Comparison of ENCODE assay signal across 15 cellular contexts in genomic region chr22:26681395-26681821, GRCh38. TPM values are rescaled to one million over a fixed set of nuclear protein-coding genes. Genes with fewer than 3 reads are reported as not detected.
DNase-seq lines count a peak whose midpoint lies in the region; ATAC-seq, FAIRE-seq and TF ChIP-seq lines count a peak whose summit lies in the region.
"Had no signal": no experiment of that assay in that cellular context is flagged by ENCODE, and none has a peak within 500 bp of the region (broad histone marks: within the 10 kb centered on the region; RNA-seq: fewer than 3 reads in every experiment).

No MANE protein-coding gene starts in this region.

- ATAC-seq in GM21737 (IDR thresholded peaks at IDR 0.05; ENCODE audit: unreplicated experiment) = no peak
- ATAC-seq: psoas muscle had no signal

- H3K9me3 ChIP-seq in endodermal cell (ENCODE audit: control insufficient read depth, low read length) (no peaks in the 10 kb centered on the region), mesodermal cell (ENCODE audit: control insufficient read depth, low read length) (peaks cover 7% of the 10 kb centered on the region)
- H3K9me3 ChIP-seq: psoas muscle had no signal

- H3K4me1 ChIP-seq in endodermal cell (ENCODE audit: control insufficient read depth, insufficient read depth, low read length) (peaks cover 7% of the 10 kb centered on the region), mesodermal cell (ENCODE audit: control insufficient read depth, insufficient read depth, low read length, poor library complexity, severe bottlenecking) (peaks cover 21% of the 10 kb centered on the region)

- no peak for FAIRE-seq in HTR-8/SVneo (lab: Jason Lieb, UNC)

- peaks cover 10% of the 10 kb centered on the region for H3K4me1 Mint-ChIP-seq in endodermal cell

- 65 to 85% methylated on average over 8 to 11 of the region's 11 CpGs for WGBS in endodermal cell (ENCODE audit: insufficient coverage in 1 of 2, insufficient read length in 1 of 2), 2 experiments
- WGBS in mesodermal cell (ENCODE audit: insufficient coverage in 2 of 2), 2 experiments = 55 to 70% methylated on average over 8 to 11 of the region's 11 CpGs

- peak overlapping the region; percentile 90 for H3K27ac Mint-ChIP-seq in endodermal cell
- H3K27ac Mint-ChIP-seq: activated B cell treated with CpG ODN at 0.5 μM for 24 hours had no signal

- no peaks in the 10 kb centered on the region for H3K9me3 Mint-ChIP-seq in endodermal cell
- H3K9me3 Mint-ChIP-seq: activated B cell treated with CpG ODN at 0.5 μM for 24 hours had no signal

- H3K27me3 Mint-ChIP-seq in endodermal cell (ENCODE audit: insufficient read depth) = no peaks in the 10 kb centered on the region
- H3K27me3 Mint-ChIP-seq: activated B cell treated with CpG ODN at 0.5 μM for 24 hours had no signal

- peaks cover 9% of the 10 kb centered on the region for H3K36me3 ChIP-seq in endodermal cell (ENCODE audit: control insufficient read depth, insufficient read depth, low read length)
- H3K36me3 ChIP-seq in mesodermal cell (ENCODE audit: control insufficient read depth, insufficient read depth, low read length) = no peaks in the 10 kb centered on the region

- H3K27me3 ChIP-seq in endodermal cell (ENCODE audit: control insufficient read depth, insufficient read depth, low read length, poor library complexity, severe bottlenecking) = no peaks in the 10 kb centered on the region
- H3K27me3 ChIP-seq: upper lobe of left lung had no signal

- no peak overlapping the region for H3K9ac ChIP-seq in endodermal cell (ENCODE audit: extremely low read depth, low read length, poor library complexity, severe bottlenecking)

- H3K36me3 Mint-ChIP-seq in endodermal cell (ENCODE audit: low read depth) = peaks cover 26% of the 10 kb centered on the region

- DNase-seq in AG08395 (ENCODE audit: low spot score) (peak; percentile 70), HTR-8/SVneo (ENCODE audit: insufficient read length, low spot score) (peak; percentile 43), endodermal cell (peak; percentile 90), NCI-H748 (lab: John Stamatoyannopoulos, UW; ENCODE audit: unreplicated experiment) (no peak), germinal center (ENCODE audit: low spot score) (no peak)
- no peak for DNase-seq in effector CD4-positive, alpha-beta T cell
- DNase-seq: activated B cell treated with CpG ODN at 0.5 μM for 24 hours; activated naive CD4-positive, alpha-beta T cell; effector memory CD4-positive, alpha-beta T cell; NCI-H2029 treated with DMSO at 0.1 percent for 48 hours; psoas muscle had no signal

- no peak for TF ChIP-seq CTCF in endodermal cell (conservative IDR thresholded peaks at IDR 0.05)

- H3K4me3 Mint-ChIP-seq in endodermal cell = no peak overlapping the region
- H3K4me3 Mint-ChIP-seq: activated B cell treated with CpG ODN at 0.5 μM for 24 hours had no signal

- H3K4me3 ChIP-seq in endodermal cell (ENCODE audit: low read length) = no peak overlapping the region
- H3K4me3 ChIP-seq in mesodermal cell (ENCODE audit: extremely low read depth, insufficient read depth, low read length, poor library complexity, severe bottlenecking) = no peak overlapping the region
- H3K4me3 ChIP-seq: psoas muscle, upper lobe of left lung had no signal

- H3K27ac ChIP-seq in endodermal cell (ENCODE audit: low read depth, low read length) (peak overlapping the region; percentile 80), mesodermal cell (ENCODE audit: low read depth, low read length, severe bottlenecking) (peak overlapping the region; percentile 86)
- H3K27ac ChIP-seq: psoas muscle, upper lobe of left lung had no signal

RNA-seq across cellular contexts. Expression of gene MIAT, which starts 24.0 kb away (rescaled TPM):
- 1 to 10 TPM; 1.2 to 4.4 TPM for total RNA-seq in endodermal cell
- polyA plus RNA-seq in endodermal cell (2013, experiment 1 of 2) = 208 TPM
- 156 TPM for polyA plus RNA-seq in endodermal cell (2013, experiment 2 of 2)
- polyA plus RNA-seq in mesodermal cell (2013, experiment 1 of 2) = 6.0 TPM
- 2.9 TPM for polyA plus RNA-seq in mesodermal cell (2013, experiment 2 of 2)

RNA-seq across cellular contexts. Expression of gene CRYBA4, which starts 59.6 kb away (rescaled TPM):
- total RNA-seq in endodermal cell = not detected
- 0.39 TPM for polyA plus RNA-seq in endodermal cell (2013, experiment 1 of 2)
- polyA plus RNA-seq in endodermal cell (2013, experiment 2 of 2) = 0.50 TPM
- polyA plus RNA-seq in mesodermal cell (2013, experiment 1 of 2) = 0.77 TPM
- polyA plus RNA-seq in mesodermal cell (2013, experiment 2 of 2) = not detected
- total RNA-seq: activated B cell treated with CpG ODN at 0.5 μM for 24 hours, kidney epithelial cell, psoas muscle, upper lobe of left lung had no signal
- polyA plus RNA-seq: psoas muscle had no signal

Comparison
In these comparisons a context has a peak if more than half of its experiments do, and no peak if none do; other contexts are left out.
1. DNase-seq: peak in AG08395 (single experiment), HTR-8/SVneo (single experiment) and endodermal cell (single experiment); none in effector CD4-positive, alpha-beta T cell (single experiment), NCI-H748 (single experiment) and germinal center (single experiment).